In the genomic region with DNA sequence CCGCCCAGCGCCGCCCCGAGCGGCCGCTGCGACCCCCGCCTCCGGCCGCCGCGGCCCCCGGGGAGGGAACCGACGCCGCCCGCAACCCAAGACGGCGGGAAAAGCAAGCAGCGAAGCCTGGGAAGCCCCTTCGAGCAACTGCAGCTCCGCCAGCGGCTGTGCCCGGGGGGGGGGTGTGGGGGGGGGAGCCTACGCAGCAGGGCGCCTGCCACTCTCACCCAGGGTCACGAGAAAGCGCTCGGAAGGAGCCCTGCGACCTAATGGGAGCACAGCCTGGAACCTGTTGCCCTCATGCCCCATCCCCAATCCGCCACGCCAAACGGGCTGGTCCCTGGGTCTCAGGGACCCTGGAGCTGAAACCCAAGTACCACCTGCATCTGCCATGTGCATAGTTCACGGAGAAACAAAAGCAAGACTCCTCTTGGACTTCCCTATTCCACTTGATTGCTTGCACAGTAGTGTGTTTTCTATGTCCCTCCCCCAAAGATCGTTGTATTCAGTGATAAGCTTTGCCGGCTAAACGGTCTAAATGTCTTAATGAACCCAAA, we compare ENCODE assay signal across 1 cellular context.
TF ChIP-seq lines count a peak whose summit lies in the region.

No MANE protein-coding gene starts in this region.

TF ChIP-seq in GM12878, 131 proteins besides CTCF, POLR2A, EP300 and RAD21:
- no peak for TF ChIP-seq NFYA (IDR thresholded peaks at IDR 0.05; ENCODE audit: borderline replicate concordance, low read depth, low read length)
- TF ChIP-seq, protein P1, sequence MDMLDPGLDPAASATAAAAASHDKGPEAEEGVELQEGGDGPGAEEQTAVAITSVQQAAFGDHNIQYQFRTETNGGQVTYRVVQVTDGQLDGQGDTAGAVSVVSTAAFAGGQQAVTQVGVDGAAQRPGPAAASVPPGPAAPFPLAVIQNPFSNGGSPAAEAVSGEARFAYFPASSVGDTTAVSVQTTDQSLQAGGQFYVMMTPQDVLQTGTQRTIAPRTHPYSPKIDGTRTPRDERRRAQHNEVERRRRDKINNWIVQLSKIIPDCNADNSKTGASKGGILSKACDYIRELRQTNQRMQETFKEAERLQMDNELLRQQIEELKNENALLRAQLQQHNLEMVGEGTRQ (IDR thresholded peaks at IDR 0.05; ENCODE audit: borderline replicate concordance, low read depth, low read length) = no peak
- TF ChIP-seq CBFB (IDR thresholded peaks at IDR 0.05; ENCODE audit: low read depth) = no peak
- no peak for TF ChIP-seq TBL1XR1 (IDR thresholded peaks at IDR 0.05; ENCODE audit: low read depth, low read length)
- no peak for TF ChIP-seq JUNB (IDR thresholded peaks at IDR 0.05)
- TF ChIP-seq, protein P2, sequence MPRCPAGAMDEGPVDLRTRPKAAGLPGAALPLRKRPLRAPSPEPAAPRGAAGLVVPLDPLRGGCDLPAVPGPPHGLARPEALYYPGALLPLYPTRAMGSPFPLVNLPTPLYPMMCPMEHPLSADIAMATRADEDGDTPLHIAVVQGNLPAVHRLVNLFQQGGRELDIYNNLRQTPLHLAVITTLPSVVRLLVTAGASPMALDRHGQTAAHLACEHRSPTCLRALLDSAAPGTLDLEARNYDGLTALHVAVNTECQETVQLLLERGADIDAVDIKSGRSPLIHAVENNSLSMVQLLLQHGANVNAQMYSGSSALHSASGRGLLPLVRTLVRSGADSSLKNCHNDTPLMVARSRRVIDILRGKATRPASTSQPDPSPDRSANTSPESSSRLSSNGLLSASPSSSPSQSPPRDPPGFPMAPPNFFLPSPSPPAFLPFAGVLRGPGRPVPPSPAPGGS (IDR thresholded peaks at IDR 0.05; ENCODE audit: borderline replicate concordance, insufficient read depth, low read depth, low read length, poor library complexity, severe bottlenecking) = no peak
- no peak for TF ChIP-seq IRF3 (IDR thresholded peaks at IDR 0.05)
- no peak for TF ChIP-seq MYC (IDR thresholded peaks at IDR 0.05; ENCODE audit: insufficient read depth, insufficient read length, insufficient replicate concordance, low read length, severe bottlenecking)
- TF ChIP-seq, protein P3, sequence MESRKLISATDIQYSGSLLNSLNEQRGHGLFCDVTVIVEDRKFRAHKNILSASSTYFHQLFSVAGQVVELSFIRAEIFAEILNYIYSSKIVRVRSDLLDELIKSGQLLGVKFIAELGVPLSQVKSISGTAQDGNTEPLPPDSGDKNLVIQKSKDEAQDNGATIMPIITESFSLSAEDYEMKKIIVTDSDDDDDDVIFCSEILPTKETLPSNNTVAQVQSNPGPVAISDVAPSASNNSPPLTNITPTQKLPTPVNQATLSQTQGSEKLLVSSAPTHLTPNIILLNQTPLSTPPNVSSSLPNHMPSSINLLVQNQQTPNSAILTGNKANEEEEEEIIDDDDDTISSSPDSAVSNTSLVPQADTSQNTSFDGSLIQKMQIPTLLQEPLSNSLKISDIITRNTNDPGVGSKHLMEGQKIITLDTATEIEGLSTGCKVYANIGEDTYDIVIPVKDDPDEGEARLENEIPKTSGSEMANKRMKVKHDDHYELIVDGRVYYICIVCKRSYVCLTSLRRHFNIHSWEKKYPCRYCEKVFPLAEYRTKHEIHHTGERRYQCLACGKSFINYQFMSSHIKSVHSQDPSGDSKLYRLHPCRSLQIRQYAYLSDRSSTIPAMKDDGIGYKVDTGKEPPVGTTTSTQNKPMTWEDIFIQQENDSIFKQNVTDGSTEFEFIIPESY (IDR thresholded peaks at IDR 0.05) = no peak
- TF ChIP-seq, protein P4, sequence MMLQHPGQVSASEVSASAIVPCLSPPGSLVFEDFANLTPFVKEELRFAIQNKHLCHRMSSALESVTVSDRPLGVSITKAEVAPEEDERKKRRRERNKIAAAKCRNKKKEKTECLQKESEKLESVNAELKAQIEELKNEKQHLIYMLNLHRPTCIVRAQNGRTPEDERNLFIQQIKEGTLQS (IDR thresholded peaks at IDR 0.05; ENCODE audit: borderline replicate concordance, extremely low read depth, low read depth, low read length) = no peak
- TF ChIP-seq SUZ12 (IDR thresholded peaks at IDR 0.05; ENCODE audit: unreplicated experiment) = no peak
